ENCODE assay signal across 34 cellular contexts in genomic region chr17:51524524-51524923, GRCh38.
"Had no signal": no experiment of that assay in that cellular context is flagged by ENCODE, and none has a peak within 500 bp of the region (broad histone marks: within the 10 kb centered on the region; RNA-seq: fewer than 3 reads in every experiment).

No MANE protein-coding gene starts in this region.

- H3K9me3 ChIP-seq: MG63 had no signal

- H3K4me3 ChIP-seq: MG63 had no signal

- H3K36me3 ChIP-seq: MG63 had no signal

- DNase-seq: Karpas-422, Kasumi-1, MG63, MM.1S, MV-4-11, NCI-H1048, NCI-H1092, NCI-H1092 treated with DMSO at 0.1 percent for 48 hours, NCI-H1105, NCI-H1105 treated with DMSO at 0.1 percent for 48 hours, NCI-H1417, NCI-H1417 treated with DMSO at 0.1 percent for 48 hours, NCI-H1436, NCI-H1436 treated with DMSO at 0.1 percent for 48 hours, NCI-H146, NCI-H1694, NCI-H1694 treated with DMSO at 0.1 percent for 48 hours, NCI-H187, NCI-H187 treated with DMSO at 0.1 percent for 48 hours, NCI-H1930, NCI-H2029, NCI-H2029 treated with DMSO at 0.1 percent for 48 hours, NCI-H2081, NCI-H2081 treated with DMSO at 0.1 percent for 48 hours, NCI-H2107, NCI-H2171, NCI-H2171 treated with DMSO at 0.1 percent for 48 hours, NCI-H2227 treated with DMSO at 0.1 percent for 48 hours, NCI-H226, NCI-H345, NCI-H446, NCI-H446 treated with DMSO at 0.1 percent for 48 hours, NCI-H510A, NCI-H510A treated with DMSO at 0.1 percent for 48 hours had no signal
